Comparison of ENCODE assay signal across 10 cellular contexts in genomic region chr7:140404565-140405080, GRCh38. TPM values are rescaled to one million over a fixed set of nuclear protein-coding genes. Genes with fewer than 3 reads are reported as not detected.
DNase-seq lines count a peak whose midpoint lies in the region; ATAC-seq, FAIRE-seq and TF ChIP-seq lines count a peak whose summit lies in the region.
"Had no signal": no experiment of that assay in that cellular context is flagged by ENCODE, and none has a peak within 500 bp of the region (broad histone marks: within the 10 kb centered on the region; RNA-seq: fewer than 3 reads in every experiment).

No MANE protein-coding gene starts in this region.

- H3K9ac ChIP-seq in HUES64 (ENCODE audit: low read depth, low read length): no peak overlapping the region
- no peak overlapping the region for H3K9ac ChIP-seq in astrocyte (ENCODE audit: low read length)
- H3K9ac ChIP-seq in mesenchymal stem cell (ENCODE audit: low read length): no peak overlapping the region

- H3K79me2 ChIP-seq in astrocyte (ENCODE audit: insufficient read depth, low read length): no peaks in the 10 kb centered on the region

- no peak overlapping the region for H3K27ac Mint-ChIP-seq in astrocyte (ENCODE audit: unreplicated experiment)

- peak overlapping the region; percentile 68 for H2BK5ac ChIP-seq in mesenchymal stem cell (ENCODE audit: low read depth, low read length, poor library complexity, severe bottlenecking)

- no peaks in the 10 kb centered on the region for H3K79me1 ChIP-seq in mesenchymal stem cell (replicated peaks; ENCODE audit: low read length, poor library complexity, severe bottlenecking)

- FAIRE-seq in astrocyte (lab: Jason Lieb, UNC): no peak
- FAIRE-seq: islet of Langerhans had no signal

- H3K9me3 Mint-ChIP-seq in astrocyte (ENCODE audit: unreplicated experiment): peaks cover 4% of the 10 kb centered on the region
- H3K9me3 Mint-ChIP-seq: IgD-negative memory B cell had no signal

- peak overlapping the region; percentile 73 for H3K27ac ChIP-seq in C4-2B
- H3K27ac ChIP-seq in HUES64 (ENCODE audit: low read depth, low read length): no peak overlapping the region
- no peak overlapping the region for H3K27ac ChIP-seq in astrocyte (ENCODE audit: low read depth, low read length)
- peak overlapping the region; percentile 96 for H3K27ac ChIP-seq in mesenchymal stem cell (ENCODE audit: low read length, poor library complexity, severe bottlenecking)

- H2BK12ac ChIP-seq in mesenchymal stem cell (ENCODE audit: low read length in 2 of 2): no peak overlapping the region

- TF ChIP-seq CTCF in C4-2B (conservative IDR thresholded peaks at IDR 0.05) (no peak), astrocyte (IDR thresholded peaks at IDR 0.05; ENCODE audit: insufficient read depth, low read depth, low read length) (no peak)

- peaks cover 9% of the 10 kb centered on the region for H3K27me3 Mint-ChIP-seq in astrocyte (ENCODE audit: low read depth, unreplicated experiment)
- H3K27me3 Mint-ChIP-seq: IgD-negative memory B cell had no signal

- H3K4me3 Mint-ChIP-seq in astrocyte (ENCODE audit: unreplicated experiment): peak overlapping the region; percentile 75

- H3K36me3 ChIP-seq in HUES64 (ENCODE audit: insufficient read depth, low read length) (0 out of 2 replicates have a peak, but pooled peaks cover 4% of the 10 kb centered on the region), astrocyte (ENCODE audit: insufficient read depth, low read length) (no peaks in the 10 kb centered on the region), mesenchymal stem cell (ENCODE audit: control insufficient read depth in 1 of 2, insufficient read depth in 2 of 2, low read depth in 1 of 2, low read length in 2 of 2) (no peaks in the 10 kb centered on the region)

- H3K9me3 ChIP-seq in HUES64 (ENCODE audit: insufficient read depth, low read depth, low read length): no peaks in the 10 kb centered on the region
- H3K9me3 ChIP-seq in astrocyte (ENCODE audit: insufficient read depth, low read depth, low read length): no peaks in the 10 kb centered on the region
- no peaks in the 10 kb centered on the region for H3K9me3 ChIP-seq in mesenchymal stem cell (ENCODE audit: control insufficient read depth, low read length)

- no peak overlapping the region for H3K23ac ChIP-seq in mesenchymal stem cell (ENCODE audit: low read length in 2 of 2)

- H3K4me1 ChIP-seq in HUES64 (ENCODE audit: insufficient read depth, low read length) (peaks cover 7% of the 10 kb centered on the region; the same call in 1 of the 2 replicates), astrocyte (ENCODE audit: insufficient read depth, low read length) (peaks cover 10% of the 10 kb centered on the region), mesenchymal stem cell (ENCODE audit: control insufficient read depth, insufficient read depth, low read depth, low read length) (peaks cover 14% of the 10 kb centered on the region)

- H3K4me2 ChIP-seq in astrocyte (ENCODE audit: low read length): peak overlapping the region; percentile 79
- H3K4me2 ChIP-seq in mesenchymal stem cell (ENCODE audit: low read length, poor library complexity, severe bottlenecking): peak overlapping the region; percentile 37

- H2BK15ac ChIP-seq in mesenchymal stem cell (ENCODE audit: low read depth, poor library complexity, severe bottlenecking): no peak overlapping the region

- H3K27me3 ChIP-seq in HUES64 (ENCODE audit: insufficient read depth, low read length): no peaks in the 10 kb centered on the region
- peaks cover 11% of the 10 kb centered on the region for H3K27me3 ChIP-seq in astrocyte (ENCODE audit: insufficient read depth, low read length)
- peaks cover 0 to 14% of the 10 kb centered on the region in 2 experiments for H3K27me3 ChIP-seq in mesenchymal stem cell (ENCODE audit: control insufficient read depth in 1 of 2, insufficient read depth in 1 of 2, low read length in 2 of 2)

- H4K20me1 ChIP-seq in astrocyte (ENCODE audit: insufficient read depth, low read length): no peaks in the 10 kb centered on the region

- H2AK5ac ChIP-seq in mesenchymal stem cell (ENCODE audit: low read length, severe bottlenecking): no peak overlapping the region

- WGBS in HUES64: 81% methylated on average over 3 of the region's 3 CpGs
- WGBS in mesenchymal stem cell: 43% methylated on average over 3 of the region's 3 CpGs

- H4K91ac ChIP-seq in mesenchymal stem cell (ENCODE audit: low read length): no peak overlapping the region

- intact Hi-C loops in left colon (cut with DNase I, micrococcal nuclease): no loop called here

- H2BK120ac ChIP-seq in mesenchymal stem cell (ENCODE audit: low read depth, low read length): no peak overlapping the region

- H3K4ac ChIP-seq in mesenchymal stem cell (ENCODE audit: low read depth in 1 of 2, low read length in 2 of 2): no peak overlapping the region

- peaks cover 17% of the 10 kb centered on the region for H3K4me1 Mint-ChIP-seq in astrocyte (ENCODE audit: low read depth, unreplicated experiment)

- H3K4me3 ChIP-seq in HUES64 (ENCODE audit: low read length): peak overlapping the region; percentile 60
- H3K4me3 ChIP-seq in astrocyte (ENCODE audit: insufficient read depth, low read depth, low read length): no peak overlapping the region
- no peak overlapping the region for H3K4me3 ChIP-seq in mesenchymal stem cell (ENCODE audit: insufficient read depth in 1 of 2, low read depth in 1 of 2, low read length in 2 of 2)

- peak; percentile 5 for DNase-seq in astrocyte (ENCODE audit: low read depth)
- no peak for DNase-seq in mesenchymal stem cell
- DNase-seq in left colon: no peak

- ATAC-seq in HG02973 (IDR thresholded peaks at IDR 0.05; ENCODE audit: unreplicated experiment): no peak
- no peak for ATAC-seq in HG03432 (IDR thresholded peaks at IDR 0.05; ENCODE audit: unreplicated experiment)
- no peak for ATAC-seq in HG02981 (IDR thresholded peaks at IDR 0.05; ENCODE audit: unreplicated experiment)
- no peak for ATAC-seq in left colon

- no peak overlapping the region for H3K14ac ChIP-seq in mesenchymal stem cell (ENCODE audit: low read length in 2 of 2)

- H3K18ac ChIP-seq in mesenchymal stem cell (ENCODE audit: low read depth in 1 of 2, low read length in 2 of 2): no peak overlapping the region

- no peaks in the 10 kb centered on the region for H3K36me3 Mint-ChIP-seq in astrocyte (ENCODE audit: low read depth, unreplicated experiment)
- H3K36me3 Mint-ChIP-seq: IgD-negative memory B cell had no signal

- H2AFZ ChIP-seq in astrocyte (ENCODE audit: low read depth, low read length): no peak overlapping the region
- no peak overlapping the region for H2AFZ ChIP-seq in mesenchymal stem cell (ENCODE audit: low read depth, low read length)

- no peak overlapping the region for H4K8ac ChIP-seq in mesenchymal stem cell (ENCODE audit: low read length)

RNA-seq across cellular contexts. Expression of gene RAB19, which starts 0.8 kb away (rescaled TPM):
- polyA plus RNA-seq in HUES64 (2013, experiment 1 of 2): 2.1 TPM
- polyA plus RNA-seq in HUES64 (2013, experiment 2 of 2): 3.0 TPM
- total RNA-seq in astrocyte (0.50 TPM in 1 of 2 replicates, not detected in the other), left colon (10 to 100 TPM; 14.9 to 21.9 TPM)
- not detected for polyA plus RNA-seq in mesenchymal stem cell (2013, experiment 1 of 2)
- polyA plus RNA-seq in mesenchymal stem cell (2013, experiment 2 of 2): not detected

RNA-seq across cellular contexts. Expression of gene SLC37A3, which starts 6.3 kb away (rescaled TPM):
- 31.6 TPM for polyA plus RNA-seq in HUES64 (2013, experiment 1 of 2)
- polyA plus RNA-seq in HUES64 (2013, experiment 2 of 2): 40.2 TPM
- total RNA-seq in astrocyte: 68.2 and 71.0 TPM in 2 replicates
- polyA plus RNA-seq in mesenchymal stem cell (2013, experiment 1 of 2): 34.5 TPM
- polyA plus RNA-seq in mesenchymal stem cell (2013, experiment 2 of 2): 33.0 TPM
- 10 to 100 TPM; 57.6 to 65.5 TPM for total RNA-seq in left colon

Comparison
In these comparisons a context has a peak if more than half of its experiments do, and no peak if none do; other contexts are left out.
1. H3K27ac ChIP-seq: peak in C4-2B (single experiment) and mesenchymal stem cell (single experiment); none in HUES64 (single experiment) and astrocyte (single experiment).
2. RNA of gene RAB19, which starts 0.8 kb away (total RNA-seq): 14.9 to 21.9 TPM in left colon; 0.50 TPM in astrocyte; every median in the first group is over 10 times any median in the second.